21 cellular contexts compared by ENCODE assay signal in the genomic region with DNA sequence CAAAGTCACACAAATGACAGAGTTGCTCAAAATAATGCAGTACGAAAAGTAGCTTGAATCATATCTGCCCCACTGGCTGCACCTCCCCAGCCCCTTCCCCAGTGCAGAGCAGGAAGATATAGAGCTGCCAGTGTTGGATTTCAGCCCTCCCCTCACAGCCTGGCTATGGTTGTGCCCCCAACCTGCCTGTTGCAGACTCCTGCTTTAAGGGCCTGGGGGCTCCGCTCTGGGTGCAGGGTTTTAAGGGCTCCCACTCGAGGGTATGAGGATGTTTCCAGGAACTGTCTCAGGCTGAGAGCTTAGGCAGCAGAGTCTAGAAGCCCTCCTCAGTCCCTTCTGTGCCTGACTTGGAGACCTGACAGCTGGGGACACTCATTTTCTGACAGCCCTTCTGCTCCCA. TPM values are rescaled to one million over a fixed set of nuclear protein-coding genes. Genes with fewer than 3 reads are reported as not detected.
DNase-seq lines count a peak whose midpoint lies in the region; ATAC-seq and TF ChIP-seq lines count a peak whose summit lies in the region.
"Had no signal": no experiment of that assay in that cellular context is flagged by ENCODE, and none has a peak within 500 bp of the region (broad histone marks: within the 10 kb centered on the region; RNA-seq: fewer than 3 reads in every experiment).

No MANE protein-coding gene starts in this region.

- no peaks in the 10 kb centered on the region for H3K36me3 ChIP-seq in suprapubic skin
- H3K36me3 ChIP-seq: BLaER1, SJSA1 had no signal

- peaks cover 14% of the 10 kb centered on the region for H3K27me3 Mint-ChIP-seq in activated CD8-positive, alpha-beta memory T cell treated with anti-CD3 and anti-CD28 coated beads, Interleukin-2, amount 10 ng/mL, durations not matched to agents 7 days and 5 days
- peaks cover 40% of the 10 kb centered on the region for H3K27me3 Mint-ChIP-seq in HFFc6 (ENCODE audit: insufficient read depth)

- H3K9me3 ChIP-seq in suprapubic skin = no peaks in the 10 kb centered on the region
- H3K9me3 ChIP-seq: BLaER1, SJSA1 had no signal

- ATAC-seq in activated CD8-positive, alpha-beta memory T cell treated with anti-CD3 and anti-CD28 coated beads, Interleukin-2, amount 10 ng/mL, durations not matched to agents 7 days and 5 days = no peak
- no peak for ATAC-seq in GM18861 (IDR thresholded peaks at IDR 0.05; ENCODE audit: unreplicated experiment)
- no peak for ATAC-seq in GM18873 (IDR thresholded peaks at IDR 0.05; ENCODE audit: low FRiP score, unreplicated experiment)
- ATAC-seq: CD8-positive, alpha-beta T cell had no signal

- H3K27ac ChIP-seq in coronary artery (no peak overlapping the region), suprapubic skin (no peak overlapping the region)
- H3K27ac ChIP-seq: 22Rv1, BLaER1, SJSA1 had no signal

- TF ChIP-seq POLR2A in suprapubic skin (IDR thresholded peaks at IDR 0.05) = no peak

- WGBS in suprapubic skin = 87% methylated on average over 3 of the region's 3 CpGs

- CTCF ChIA-PET in activated CD8-positive, alpha-beta memory T cell treated with anti-CD3 and anti-CD28 coated beads, Interleukin-2, amount 10 ng/mL, durations not matched to agents 7 days and 5 days (lab: Charles Lee) = interaction anchor here (1.0 kb wide), 1 partner anchor 10 kb away, joined by 4 read pairs; no protein-coding TSS in a partner anchor

- H3K4me3 ChIP-seq in coronary artery (no peak overlapping the region), suprapubic skin (no peak overlapping the region)
- H3K4me3 ChIP-seq: BLaER1, SJSA1 had no signal

- H3K4me3 Mint-ChIP-seq in activated CD8-positive, alpha-beta memory T cell treated with anti-CD3 and anti-CD28 coated beads, Interleukin-2, amount 10 ng/mL, durations not matched to agents 7 days and 5 days = no peak overlapping the region
- no peak overlapping the region for H3K4me3 Mint-ChIP-seq in HFFc6
- H3K4me3 Mint-ChIP-seq: CD8-positive, alpha-beta T cell had no signal

- TF ChIP-seq CTCF in coronary artery (IDR thresholded peaks at IDR 0.05) (no peak), suprapubic skin (IDR thresholded peaks at IDR 0.05) (no peak), HFFc6 (IDR thresholded peaks at IDR 0.05) (no peak)

- H3K36me3 Mint-ChIP-seq in activated CD8-positive, alpha-beta memory T cell treated with anti-CD3 and anti-CD28 coated beads, Interleukin-2, amount 10 ng/mL, durations not matched to agents 7 days and 5 days = no peaks in the 10 kb centered on the region
- no peaks in the 10 kb centered on the region for H3K36me3 Mint-ChIP-seq in HFFc6 (ENCODE audit: low read depth)
- H3K36me3 Mint-ChIP-seq: CD8-positive, alpha-beta T cell had no signal

- no peaks in the 10 kb centered on the region for H3K9me3 Mint-ChIP-seq in activated CD8-positive, alpha-beta memory T cell treated with anti-CD3 and anti-CD28 coated beads, Interleukin-2, amount 10 ng/mL, durations not matched to agents 7 days and 5 days (ENCODE audit: low read depth)
- H3K9me3 Mint-ChIP-seq in HFFc6 = no peaks in the 10 kb centered on the region
- H3K9me3 Mint-ChIP-seq: CD8-positive, alpha-beta T cell had no signal

- H3K27ac Mint-ChIP-seq in activated CD8-positive, alpha-beta memory T cell treated with anti-CD3 and anti-CD28 coated beads, Interleukin-2, amount 10 ng/mL, durations not matched to agents 7 days and 5 days = no peak overlapping the region
- H3K27ac Mint-ChIP-seq in HFFc6 = no peak overlapping the region
- H3K27ac Mint-ChIP-seq: CD8-positive, alpha-beta T cell had no signal

- peaks cover 45% of the 10 kb centered on the region for H3K4me1 ChIP-seq in suprapubic skin
- H3K4me1 ChIP-seq: SJSA1 had no signal

- no peaks in the 10 kb centered on the region for H3K27me3 ChIP-seq in suprapubic skin
- H3K27me3 ChIP-seq: BLaER1 had no signal

- peak; percentile 17 for DNase-seq in activated CD8-positive, alpha-beta memory T cell treated with anti-CD3 and anti-CD28 coated beads, Interleukin-2, amount 50 U/mL, for 48 hours
- DNase-seq in activated CD8-positive, alpha-beta memory T cell treated with anti-CD3 and anti-CD28 coated beads, Interleukin-2, amount 10 ng/mL, durations not matched to agents 7 days and 5 days = no peak
- DNase-seq in coronary artery (ENCODE audit: low spot score) (peak; percentile 64), left kidney (ENCODE audit: low read depth, low spot score) (peak; percentile 88), suprapubic skin (ENCODE audit: low spot score in 2 of 2) (peak; percentile 34 to 44), HFFc6 (no peak)
- DNase-seq: ACHN, KG1, NCI-H1092, NCI-H1436, NCI-H187 treated with DMSO at 0.1 percent for 48 hours, NCI-H2227 treated with DMSO at 0.1 percent for 48 hours, NCI-H510A treated with DMSO at 0.1 percent for 48 hours, NCI-H748 treated with DMSO at 0.1 percent for 48 hours had no signal

- TF ChIP-seq EP300 in suprapubic skin (IDR thresholded peaks at IDR 0.05) = no peak

- H3K4me1 Mint-ChIP-seq in activated CD8-positive, alpha-beta memory T cell treated with anti-CD3 and anti-CD28 coated beads, Interleukin-2, amount 10 ng/mL, durations not matched to agents 7 days and 5 days = peaks cover 6% of the 10 kb centered on the region
- H3K4me1 Mint-ChIP-seq in HFFc6 (ENCODE audit: low read depth) = no peaks in the 10 kb centered on the region

RNA-seq across cellular contexts. Expression of gene S100A9, which starts 4.5 kb away (rescaled TPM):
- total RNA-seq in activated CD8-positive, alpha-beta memory T cell treated with anti-CD3 and anti-CD28 coated beads, Interleukin-2, amount 10 ng/mL, durations not matched to agents 7 days and 5 days = not detected
- total RNA-seq in suprapubic skin = 10 to 100 TPM; 11.0 to 95.4 (median 51.1) TPM
- not detected for total RNA-seq in HFFc6 (2021; fragmentation: NEBNext Ultra II Directional; extraction: Animal tissue kit (Norgen Biotek cat#: 25700))
- total RNA-seq: H1, SJSA1 had no signal

RNA-seq across cellular contexts. Expression of gene S100A12, which starts 13.2 kb away (rescaled TPM):
- not detected for total RNA-seq in activated CD8-positive, alpha-beta memory T cell treated with anti-CD3 and anti-CD28 coated beads, Interleukin-2, amount 10 ng/mL, durations not matched to agents 7 days and 5 days
- total RNA-seq in suprapubic skin = not detected
- not detected for total RNA-seq in HFFc6 (2021; fragmentation: NEBNext Ultra II Directional; extraction: Animal tissue kit (Norgen Biotek cat#: 25700))
- total RNA-seq: CD8-positive, alpha-beta T cell; H1; SJSA1 had no signal

RNA-seq across cellular contexts. Expression of gene PGLYRP4, which starts 13.5 kb away (rescaled TPM):
- not detected for total RNA-seq in activated CD8-positive, alpha-beta memory T cell treated with anti-CD3 and anti-CD28 coated beads, Interleukin-2, amount 10 ng/mL, durations not matched to agents 7 days and 5 days
- 10 to 100 TPM; 13.0 to 35.0 (median 21.2) TPM for total RNA-seq in suprapubic skin
- not detected for total RNA-seq in HFFc6 (2021; fragmentation: NEBNext Ultra II Directional; extraction: Animal tissue kit (Norgen Biotek cat#: 25700))
- total RNA-seq: CD8-positive, alpha-beta T cell; H1; SJSA1 had no signal

RNA-seq across cellular contexts. Expression of gene S100A8, which starts 28.7 kb away (rescaled TPM):
- not detected for total RNA-seq in activated CD8-positive, alpha-beta memory T cell treated with anti-CD3 and anti-CD28 coated beads, Interleukin-2, amount 10 ng/mL, durations not matched to agents 7 days and 5 days
- 10 to 100 TPM in 3 of 4 donors, 1 to 10 TPM in 1; 5.7 to 38.4 (median 19.5) TPM for total RNA-seq in suprapubic skin
- total RNA-seq in HFFc6 (2021; fragmentation: NEBNext Ultra II Directional; extraction: Animal tissue kit (Norgen Biotek cat#: 25700)) = not detected
- total RNA-seq: H1, SJSA1 had no signal

RNA-seq across cellular contexts. Expression of gene PGLYRP3, which starts 49.4 kb away (rescaled TPM):
- not detected for total RNA-seq in activated CD8-positive, alpha-beta memory T cell treated with anti-CD3 and anti-CD28 coated beads, Interleukin-2, amount 10 ng/mL, durations not matched to agents 7 days and 5 days
- 10 to 100 TPM; 34.2 to 72.1 (median 55.3) TPM for total RNA-seq in suprapubic skin
- total RNA-seq in HFFc6 (2021; fragmentation: NEBNext Ultra II Directional; extraction: Animal tissue kit (Norgen Biotek cat#: 25700)) = not detected
- total RNA-seq: CD8-positive, alpha-beta T cell; H1; SJSA1 had no signal

Comparison
In these comparisons a context has a peak if more than half of its experiments do, and no peak if none do; other contexts are left out.
1. DNase-seq: peak in activated CD8-positive, alpha-beta memory T cell treated with anti-CD3 and anti-CD28 coated beads, Interleukin-2, amount 50 U/mL, for 48 hours (single experiment), coronary artery (single experiment), left kidney (single experiment) and suprapubic skin (2 of 2); none in activated CD8-positive, alpha-beta memory T cell treated with anti-CD3 and anti-CD28 coated beads, Interleukin-2, amount 10 ng/mL, durations not matched to agents 7 days and 5 days (single experiment) and HFFc6 (single experiment).
2. RNA of gene S100A9, which starts 4.5 kb away (total RNA-seq): 11.0 to 95.4 TPM in suprapubic skin; not detected in activated CD8-positive, alpha-beta memory T cell treated with anti-CD3 and anti-CD28 coated beads, Interleukin-2, amount 10 ng/mL, durations not matched to agents 7 days and 5 days and not detected in HFFc6; every median in the first group is over 10 times any median in the second.
3. RNA of gene PGLYRP4, which starts 13.5 kb away (total RNA-seq): 13.0 to 35.0 TPM in suprapubic skin; not detected in activated CD8-positive, alpha-beta memory T cell treated with anti-CD3 and anti-CD28 coated beads, Interleukin-2, amount 10 ng/mL, durations not matched to agents 7 days and 5 days and not detected in HFFc6; every median in the first group is over 10 times any median in the second.